8 cellular contexts compared by ENCODE assay signal in the genomic region with DNA sequence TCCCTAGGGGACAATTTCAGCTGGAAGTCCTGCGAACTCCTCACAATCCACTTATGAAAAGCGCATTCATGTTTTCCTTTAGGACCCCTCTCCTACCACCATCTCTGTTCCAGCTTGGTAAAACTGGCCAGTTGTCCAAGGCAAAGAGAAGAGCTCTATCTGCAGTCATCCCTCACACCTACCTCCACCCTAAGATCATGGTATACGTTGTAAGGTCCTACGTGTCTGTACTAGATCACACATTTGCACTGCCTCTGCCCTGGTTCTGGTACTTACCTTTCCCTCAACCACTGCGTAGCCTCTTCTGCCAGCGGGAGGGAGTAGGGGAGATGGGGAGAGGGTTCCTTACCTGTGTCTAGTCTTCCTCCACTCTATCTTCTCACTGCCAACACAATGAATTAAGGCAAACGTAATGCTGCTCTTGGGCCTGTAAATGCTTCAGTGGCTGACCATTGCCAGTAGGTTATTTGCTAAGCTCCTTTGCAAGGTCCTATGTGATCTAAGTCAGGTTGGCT.
DNase-seq lines count a peak whose midpoint lies in the region; ATAC-seq and TF ChIP-seq lines count a peak whose summit lies in the region.

No MANE protein-coding gene starts in this region.

- H3K36me3 ChIP-seq in DND-41 (ENCODE audit: insufficient read depth, low read length) (peaks cover 12% of the 10 kb centered on the region), mucosa of stomach (ENCODE audit: control insufficient read depth, insufficient read depth, low read length) (no peaks in the 10 kb centered on the region)

- no peaks in the 10 kb centered on the region for H4K20me1 ChIP-seq in DND-41 (ENCODE audit: insufficient read depth, low read length)

- ATAC-seq in DND-41 (ENCODE audit: insufficient read depth, low read depth) (no peak), GM18520 (IDR thresholded peaks at IDR 0.05; ENCODE audit: unreplicated experiment) (no peak), GM18870 (IDR thresholded peaks at IDR 0.05; ENCODE audit: unreplicated experiment) (no peak)

- H3K9me3 ChIP-seq in DND-41 (ENCODE audit: insufficient read depth, low read length, severe bottlenecking) (no peaks in the 10 kb centered on the region), mucosa of stomach (ENCODE audit: control insufficient read depth, low read length) (no peaks in the 10 kb centered on the region)

- H3K27me3 ChIP-seq in DND-41 (ENCODE audit: insufficient read depth, low read length, poor library complexity) (no peaks in the 10 kb centered on the region), mucosa of stomach (ENCODE audit: control insufficient read depth, insufficient read depth, low read length) (no peaks in the 10 kb centered on the region)

- peaks cover 33% of the 10 kb centered on the region for H3K4me1 ChIP-seq in DND-41 (ENCODE audit: insufficient read depth, low read length)
- H3K4me1 ChIP-seq in mucosa of stomach (ENCODE audit: control insufficient read depth, insufficient read depth, low read length): peaks cover 12% of the 10 kb centered on the region

- DNase-seq in DND-41: no peak
- DNase-seq in NCI-H2227 treated with DMSO at 0.1 percent for 48 hours (lab: John Stamatoyannopoulos, UW): peak; percentile 25
- no peak for DNase-seq in coronary artery (ENCODE audit: low spot score)
- no peak for DNase-seq in midbrain (lab: John Stamatoyannopoulos, UW)
- DNase-seq in OCI-M2 (lab: John Stamatoyannopoulos, UW; ENCODE audit: unreplicated experiment): no peak

- H3K4me3 ChIP-seq in DND-41 (ENCODE audit: low read depth in 1 of 2, low read length in 2 of 2) (peak overlapping the region; percentile 85 to 88), coronary artery (peak overlapping the region; percentile 96), mucosa of stomach (ENCODE audit: low read length) (peak overlapping the region; percentile 77)

- peak overlapping the region; percentile 90 for H3K4me2 ChIP-seq in DND-41 (ENCODE audit: insufficient read depth, low read length)

- H3K79me2 ChIP-seq in DND-41 (ENCODE audit: insufficient read depth, low read length): peaks cover 39% of the 10 kb centered on the region

- peak overlapping the region; percentile 78 for H3K27ac ChIP-seq in DND-41 (ENCODE audit: low read length)
- peak overlapping the region; percentile 92 to 98 for H3K27ac ChIP-seq in coronary artery

- TF ChIP-seq CTCF in DND-41 (IDR thresholded peaks at IDR 0.05; ENCODE audit: borderline replicate concordance, extremely low read depth, low read length, poor library complexity, severe bottlenecking) (no peak), coronary artery (IDR thresholded peaks at IDR 0.05) (no peak)

- peak overlapping the region; percentile 89 for H3K9ac ChIP-seq in DND-41 (ENCODE audit: low read depth, low read length)
- H3K9ac ChIP-seq in mucosa of stomach (ENCODE audit: low read length): peak overlapping the region; percentile 83

- peak overlapping the region; percentile 91 for H2AFZ ChIP-seq in DND-41 (ENCODE audit: low read depth, low read length)
